In the genomic region with DNA sequence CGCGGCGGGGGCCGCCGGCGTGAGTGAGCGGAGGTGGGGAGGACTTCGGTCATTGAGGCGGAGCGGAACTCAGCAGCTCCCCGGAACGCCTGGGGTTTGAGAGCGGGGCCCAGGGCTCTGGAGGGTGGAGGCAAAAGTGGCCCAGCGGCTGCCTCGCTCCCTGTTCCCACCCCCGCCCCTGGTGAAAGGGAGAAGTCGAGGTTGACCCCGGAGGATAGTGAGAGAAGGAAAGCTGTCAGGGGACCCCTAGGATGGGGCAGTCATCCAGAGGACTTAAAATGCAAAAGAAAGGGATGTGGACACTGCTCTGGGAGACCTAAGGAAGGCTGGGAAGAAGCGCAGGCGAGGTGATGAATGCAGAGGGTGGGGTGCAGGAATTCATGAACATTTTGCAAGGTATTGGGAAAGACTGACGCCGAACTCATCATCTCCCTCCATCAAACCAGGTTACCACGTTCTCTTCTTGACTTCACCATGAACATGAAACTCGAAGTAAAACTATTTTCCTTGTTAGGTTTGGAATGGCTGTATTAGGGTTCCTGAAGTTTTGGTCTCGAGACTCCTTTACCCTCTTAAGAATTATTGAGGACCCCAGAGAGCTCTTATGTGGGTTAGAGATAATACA, we compare ENCODE assay signal across 8 cellular contexts. TPM values are rescaled to one million over a fixed set of nuclear protein-coding genes. Genes with fewer than 3 reads are reported as not detected.
DNase-seq lines count a peak whose midpoint lies in the region; TF ChIP-seq lines count a peak whose summit lies in the region.

No MANE protein-coding gene starts in this region.

- peak overlapping the region; percentile 78 for H3K4me3 ChIP-seq in HFF-Myc (replicated peaks; ENCODE audit: low read depth, low read length)
- peak overlapping the region; percentile 75 for H3K4me3 ChIP-seq in colonic mucosa
- H3K4me3 ChIP-seq in lower leg skin (ENCODE audit: low read depth, poor library complexity, severe bottlenecking), result peak overlapping the region; percentile 79
- peak overlapping the region; percentile 69 for H3K4me3 ChIP-seq in thymus (ENCODE audit: low read length)

- 3 to 4% methylated on average over 22 to 23 of the region's 25 CpGs for WGBS in lower leg skin, 2 donors
- WGBS in thymus, result 4% methylated on average over 25 of the region's 25 CpGs

- DNase-seq in DMS153 (lab: John Stamatoyannopoulos, UW) (peak; percentile 4), DMS153 treated with DMSO at 0.1 percent for 48 hours (lab: John Stamatoyannopoulos, UW; ENCODE audit: unreplicated experiment) (no peak), HFF-Myc (ENCODE audit: extremely low read depth, low read depth) (no peak), NCI-H69 (lab: John Stamatoyannopoulos, UW) (peak; percentile 74), colonic mucosa (peak; percentile 52), lower leg skin (ENCODE audit: low spot score in 2 of 2) (peak in 1 of 2 donors; percentile 22), NCI-H1092 (lab: John Stamatoyannopoulos, UW) (no peak)

- H3K27me3 ChIP-seq in colonic mucosa, result no peaks in the 10 kb centered on the region
- H3K27me3 ChIP-seq in thymus (ENCODE audit: control insufficient read depth, insufficient read depth), result no peaks in the 10 kb centered on the region

- H3K9me3 ChIP-seq in colonic mucosa (no peaks in the 10 kb centered on the region), thymus (ENCODE audit: control insufficient read depth) (no peaks in the 10 kb centered on the region)

- no peak for TF ChIP-seq POLR2A in lower leg skin (IDR thresholded peaks at IDR 0.05)

- H3K27ac ChIP-seq in colonic mucosa (peak overlapping the region; percentile 97), thymus (ENCODE audit: low read depth) (peak overlapping the region; percentile 89)

- intact Hi-C loops in colonic mucosa (cut with DNase I), result no loop called here
- intact Hi-C loops in lower leg skin (cut with DNase I; ENCODE audit: low total_unique reads), result no loop called here

- H3K4me1 ChIP-seq in colonic mucosa (peaks cover 5% of the 10 kb centered on the region), thymus (ENCODE audit: control insufficient read depth, insufficient read depth, low read length) (peaks cover 10% of the 10 kb centered on the region)

- H3K9ac ChIP-seq in colonic mucosa (ENCODE audit: low read depth in 2 of 2, low read length in 2 of 2), result peak overlapping the region; percentile 84 to 95

- no peak for TF ChIP-seq CTCF in HFF-Myc (IDR thresholded peaks at IDR 0.05; ENCODE audit: low read depth, low read length, missing control alignments)
- no peak for TF ChIP-seq CTCF in colonic mucosa (IDR thresholded peaks at IDR 0.05)
- TF ChIP-seq CTCF in lower leg skin (IDR thresholded peaks at IDR 0.05), result no peak

- H3K36me3 ChIP-seq in colonic mucosa (no peaks in the 10 kb centered on the region), thymus (ENCODE audit: control insufficient read depth, insufficient read depth) (no peaks in the 10 kb centered on the region)

RNA-seq across cellular contexts. Expression of a gene that starts 0.8 kb away (rescaled TPM):
- total RNA-seq in colonic mucosa (10 to 100 TPM; 22.1 to 30.9 TPM), lower leg skin (10 to 100 TPM; 40.1 to 48.9 (median 44.4) TPM)
- polyA plus RNA-seq in thymus, result 35.2 TPM

RNA-seq across cellular contexts. Expression of a gene that starts 43.2 kb away (rescaled TPM):
- total RNA-seq in colonic mucosa, result under 1 TPM; 0.15 to 0.29 TPM
- total RNA-seq in lower leg skin, result under 1 TPM; 0.08 to 0.36 (median 0.14) TPM
- 10.5 TPM for polyA plus RNA-seq in thymus

Comparison
In these comparisons a context has a peak if more than half of its experiments do, and no peak if none do; other contexts are left out.
1. DNase-seq: peak in DMS153 (single experiment), NCI-H69 (single experiment) and colonic mucosa (single experiment); none in DMS153 treated with DMSO at 0.1 percent for 48 hours (single experiment), HFF-Myc (single experiment) and NCI-H1092 (single experiment).
2. Peak in every context shown above with its lines, with median percentiles within 50 percentile points of each other: H3K4me3 ChIP-seq.